Comparison of ENCODE assay signal across 8 cellular contexts in genomic region chr3:161559177-161559998, GRCh38.
DNase-seq lines count a peak whose midpoint lies in the region; ATAC-seq and TF ChIP-seq lines count a peak whose summit lies in the region.

No MANE protein-coding gene starts in this region.

- H2BK120ac ChIP-seq in IMR-90 (ENCODE audit: low read depth, low read length), result no peak overlapping the region

- no peak overlapping the region for H3K23ac ChIP-seq in IMR-90 (ENCODE audit: low read depth, low read length)

- no peaks in the 10 kb centered on the region for H3K9me3 ChIP-seq in heart left ventricle
- H3K9me3 ChIP-seq in IMR-90 (ENCODE audit: control insufficient read depth, insufficient read depth, low read length), result no peaks in the 10 kb centered on the region

- intact Hi-C loops in heart left ventricle (cut with DNase I), result no loop called here
- intact Hi-C loops in Right ventricle myocardium inferior (cut with DNase I), result no loop called here
- intact Hi-C loops in IMR-90 (cut with micrococcal nuclease), result no loop called here

- no peaks in the 10 kb centered on the region for H3K79me1 ChIP-seq in IMR-90 (ENCODE audit: low read depth in 1 of 2, low read length in 2 of 2)

- peak; percentile 58 for TF ChIP-seq RAD21 in IMR-90 (IDR thresholded peaks at IDR 0.05; ENCODE audit: low read length)

- H2AK5ac ChIP-seq in IMR-90 (ENCODE audit: low read depth, low read length), result no peak overlapping the region

- DNase-seq in heart left ventricle (no peak), Right ventricle myocardium inferior (ENCODE audit: missing footprints) (no peak), IMR-90 (peak; percentile 9), NOMO-1 treated with DMSO at 0.1 percent for 48 hours (lab: John Stamatoyannopoulos, UW; ENCODE audit: unreplicated experiment) (peak; percentile 58), dedifferentiated amniotic fluid mesenchymal stem cell (ENCODE audit: extremely low spot score) (peak; percentile 21), myocyte (ENCODE audit: low read depth) (peak; percentile 51), islet precursor cell (no peak), amniotic stem cell (lab: John Stamatoyannopoulos, UW) (no peak)

- no peak overlapping the region for H4K8ac ChIP-seq in IMR-90 (ENCODE audit: low read depth in 2 of 2, low read length in 2 of 2)

- H3K9ac ChIP-seq in IMR-90 (ENCODE audit: low read depth, low read length), result no peak overlapping the region

- H3K18ac ChIP-seq in IMR-90 (ENCODE audit: low read depth, low read length), result no peak overlapping the region

- BruUV-seq in IMR-90 (replicated peaks; lab: Mats Ljungman, UMichigan), result no TSS peak

- in situ Hi-C loops in IMR-90 (cut with MboI; ENCODE audit: low sequenced_read_pairs), result no loop called here

- no peak overlapping the region for H3K4ac ChIP-seq in IMR-90 (ENCODE audit: low read depth, low read length)

- CTCF ChIA-PET in IMR-90 (lab: Yijun Ruan, JAX), result no interaction called here

- TF ChIP-seq POLR2A in heart left ventricle (IDR thresholded peaks at IDR 0.05) (no peak), IMR-90 (IDR thresholded peaks at IDR 0.05; ENCODE audit: low read depth, low read length) (no peak)

- H3K36me3 ChIP-seq in heart left ventricle (no peaks in the 10 kb centered on the region), IMR-90 (ENCODE audit: control insufficient read depth, insufficient read depth, low read length) (no peaks in the 10 kb centered on the region)

- H4K20me1 ChIP-seq in IMR-90 (ENCODE audit: insufficient read depth, low read length), result no peaks in the 10 kb centered on the region

- no peak overlapping the region for H4K5ac ChIP-seq in IMR-90 (ENCODE audit: low read depth, low read length)

- H3K4me2 ChIP-seq in IMR-90 (ENCODE audit: low read depth, low read length), result no peak overlapping the region

- H3K14ac ChIP-seq in IMR-90 (replicated peaks; ENCODE audit: low read depth, low read length), result no peak overlapping the region

- no peak overlapping the region for H2AK9ac ChIP-seq in IMR-90 (replicated peaks; ENCODE audit: low read depth, low read length, poor library complexity)

- POLR2A ChIA-PET in IMR-90 (lab: Charles Lee; ENCODE audit: unreplicated experiment), result no interaction called here

- WGBS in heart left ventricle, 4 donors, result 14 to 22% (median 18%) methylated on average over 6 of the region's 6 CpGs
- WGBS in IMR-90 (ENCODE audit: extremely low coverage in 2 of 2, insufficient read length in 1 of 2), 2 experiments, result 0% methylated on average over 1 of the region's 6 CpGs; no CpG with 5 or more reads in 1 of the 2 experiments

- H2AFZ ChIP-seq in IMR-90 (replicated peaks; ENCODE audit: low read length, poor library complexity), result no peak overlapping the region

- H4K91ac ChIP-seq in IMR-90 (ENCODE audit: insufficient read depth, low read depth, low read length), result no peak overlapping the region

- H3K27ac ChIP-seq in heart left ventricle (no peak overlapping the region), IMR-90 (ENCODE audit: insufficient read depth, low read length) (no peak overlapping the region)

- H3K4me3 ChIP-seq in heart left ventricle (no peak overlapping the region), IMR-90 (ENCODE audit: insufficient read depth, low read depth, low read length) (no peak overlapping the region)

- no peak overlapping the region for H2BK5ac ChIP-seq in IMR-90 (ENCODE audit: low read depth, low read length, poor library complexity, severe bottlenecking)

- no peak overlapping the region for H3K56ac ChIP-seq in IMR-90 (ENCODE audit: extremely low read depth, insufficient read depth, low read length)

- no peak overlapping the region for H2BK20ac ChIP-seq in IMR-90 (ENCODE audit: low read depth, low read length)

- ATAC-seq in heart left ventricle, result no peak
- ATAC-seq in Right ventricle myocardium inferior, result no peak
- no peak for ATAC-seq in IMR-90 (ENCODE audit: low read depth)

- no peak overlapping the region for H2BK15ac ChIP-seq in IMR-90 (ENCODE audit: low read depth, low read length)

- peaks cover 0 to 3% (median 0%) of the 10 kb centered on the region in 12 donors for H3K4me1 ChIP-seq in heart left ventricle
- H3K4me1 ChIP-seq in IMR-90 (ENCODE audit: control insufficient read depth, insufficient read depth, low read length), result no peaks in the 10 kb centered on the region

- TF ChIP-seq CTCF in heart left ventricle (IDR thresholded peaks at IDR 0.05), result peak; percentile 43 to 72 (median 62)
- TF ChIP-seq CTCF in IMR-90 (conservative IDR thresholded peaks at IDR 0.05; ENCODE audit: low read depth, low read length), result peak; percentile 63

- no peaks in the 10 kb centered on the region for H3K9me1 ChIP-seq in IMR-90 (ENCODE audit: insufficient read depth, low read length)

- dilution Hi-C loops in IMR-90 (cut with HindIII; ENCODE audit: low sequenced_read_pairs, unreplicated experiment), result no loop called here

- H3K27me3 ChIP-seq in heart left ventricle (peaks cover 0 to 4% (median 0%) of the 10 kb centered on the region in 9 donors), IMR-90 (ENCODE audit: control insufficient read depth, insufficient read depth, low read length) (no peaks in the 10 kb centered on the region)

TF ChIP-seq in IMR-90, 13 proteins besides CTCF, POLR2A, EP300 and RAD21:
- peak; percentile 13; the same call in 1 of the 2 replicates for TF ChIP-seq SMC3 (IDR thresholded peaks at IDR 0.05; ENCODE audit: low read depth, low read length)
- no peak for TF ChIP-seq BHLHE40 (IDR thresholded peaks at IDR 0.05; ENCODE audit: low read depth, low read length)
- no peak for TF ChIP-seq CEBPB (IDR thresholded peaks at IDR 0.05; ENCODE audit: low read depth, low read length)
- peak; percentile 39; the same call in 1 of the 2 replicates for TF ChIP-seq MAFK (IDR thresholded peaks at IDR 0.05; ENCODE audit: low read depth, low read length)
TF ChIP-seq in IMR-90: peak in this region for 2.

Comparison
In these comparisons a context has a peak if more than half of its experiments do, and no peak if none do; other contexts are left out.
1. DNase-seq: peak in IMR-90 (single experiment), NOMO-1 treated with DMSO at 0.1 percent for 48 hours (single experiment), dedifferentiated amniotic fluid mesenchymal stem cell (single experiment) and myocyte (single experiment); none in heart left ventricle (0 of 5), Right ventricle myocardium inferior (single experiment), islet precursor cell (single experiment) and amniotic stem cell (single experiment).